ENCODE assay signal across 1 cellular context in the genomic region with DNA sequence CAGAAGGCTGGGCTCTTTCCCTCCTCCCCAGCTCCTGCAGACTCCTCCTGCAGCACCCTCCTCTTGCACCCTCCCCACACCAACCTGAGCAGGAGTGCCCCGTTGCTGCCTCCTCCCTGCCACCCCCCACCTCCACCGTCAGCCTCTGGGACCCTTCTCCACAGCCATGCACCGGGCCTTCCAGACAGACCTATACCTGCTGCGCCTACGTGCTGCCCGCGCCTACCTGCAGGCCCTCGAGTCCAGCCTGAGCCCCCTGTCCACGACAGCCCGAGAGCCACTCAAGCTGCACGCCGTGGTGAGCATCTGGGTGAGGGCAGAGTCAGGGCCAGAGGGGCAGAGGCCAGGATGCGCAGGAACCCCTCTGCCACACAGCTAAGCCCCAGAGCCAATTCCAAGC.
TF ChIP-seq lines count a peak whose summit lies in the region.

No MANE protein-coding gene starts in this region.

TF ChIP-seq in HepG2, 621 proteins besides CTCF, POLR2A, EP300 and RAD21:
- TF ChIP-seq AGO2 (optimal IDR thresholded peaks at IDR 0.05; ENCODE audit: low read depth, low read length) (peak; percentile 43), POLR2G (IDR thresholded peaks at IDR 0.05; ENCODE audit: low read depth, low read length) (no peak), POLR2AphosphoS2 (IDR thresholded peaks at IDR 0.05; ENCODE audit: low read depth, low read length) (no peak)
